9 cellular contexts compared by ENCODE assay signal in genomic region chr11:47467372-47467771, GRCh38. TPM values are rescaled to one million over a fixed set of nuclear protein-coding genes. Genes with fewer than 3 reads are reported as not detected.
A peak's percentile ranks its signal among the peaks of the same experiment; 100 is the strongest.
DNase-seq lines count a peak whose midpoint lies in the region; ATAC-seq and TF ChIP-seq lines count a peak whose summit lies in the region.
"Had no signal": no experiment of that assay in that cellular context is flagged by ENCODE, and none has a peak within 500 bp of the region (broad histone marks: within the 10 kb centered on the region; RNA-seq: fewer than 3 reads in every experiment).

No MANE protein-coding gene starts in this region.

- H3K4me1 ChIP-seq in osteoblast (ENCODE audit: insufficient read depth, low read length) = peaks cover 41% of the 10 kb centered on the region

- TF ChIP-seq CTCF in chondrocyte (IDR thresholded peaks at IDR 0.05) (no peak), osteoblast (IDR thresholded peaks at IDR 0.05; ENCODE audit: extremely low read depth, low read depth, low read length) (no peak)

- H3K4me3 Mint-ChIP-seq in chondrocyte (ENCODE audit: unreplicated experiment) = no peak overlapping the region
- H3K4me3 Mint-ChIP-seq: T-cell had no signal

- no peak overlapping the region for H2AFZ ChIP-seq in osteoblast (ENCODE audit: low read length)

- no peak overlapping the region for H3K27ac Mint-ChIP-seq in chondrocyte (ENCODE audit: unreplicated experiment)

- peak; percentile 79 for DNase-seq in COLO668 (lab: John Stamatoyannopoulos, UW; ENCODE audit: unreplicated experiment)
- peak; percentile 48 to 54 for DNase-seq in NCI-H1930 (lab: John Stamatoyannopoulos, UW)
- DNase-seq in chondrocyte (ENCODE audit: low spot score) = peak; percentile 43
- no peak for DNase-seq in osteoblast (ENCODE audit: insufficient read length, low spot score, missing footprints)
- no peak for DNase-seq in SIG-M5 (lab: John Stamatoyannopoulos, UW)
- no peak for DNase-seq in erythroblast (lab: John Stamatoyannopoulos, UW)
- no peak for DNase-seq in NK-92 (lab: John Stamatoyannopoulos, UW; ENCODE audit: unreplicated experiment)
- DNase-seq: T-cell had no signal

- peaks cover 44% of the 10 kb centered on the region for H3K4me1 Mint-ChIP-seq in chondrocyte (ENCODE audit: low read depth)

- no peak for TF ChIP-seq POLR2A in erythroblast (IDR thresholded peaks at IDR 0.05; ENCODE audit: low read length)

- peaks cover 52% of the 10 kb centered on the region for H3K36me3 ChIP-seq in osteoblast (ENCODE audit: insufficient read depth, low read length)

- no peaks in the 10 kb centered on the region for H3K27me3 ChIP-seq in osteoblast (ENCODE audit: insufficient read depth, low read length)

- H3K9me3 ChIP-seq in osteoblast (ENCODE audit: low read depth, low read length) = no peaks in the 10 kb centered on the region

- H3K27ac ChIP-seq in osteoblast (ENCODE audit: low read depth, low read length) = peak overlapping the region; percentile 22

- ATAC-seq in GM18502 (IDR thresholded peaks at IDR 0.05; ENCODE audit: poor library complexity, unreplicated experiment) = no peak
- ATAC-seq: T-cell had no signal

- no peaks in the 10 kb centered on the region for H3K27me3 Mint-ChIP-seq in chondrocyte (ENCODE audit: low read depth)
- H3K27me3 Mint-ChIP-seq: T-cell had no signal

- H3K4me2 ChIP-seq in osteoblast (ENCODE audit: insufficient read depth, low read length) = peak overlapping the region; percentile 57

- H3K36me3 Mint-ChIP-seq in chondrocyte (ENCODE audit: low read depth) = peaks cover 18% of the 10 kb centered on the region

- peaks cover 74% of the 10 kb centered on the region for H3K79me2 ChIP-seq in osteoblast (ENCODE audit: insufficient read depth, low read length)

- H3K4me3 ChIP-seq in osteoblast (ENCODE audit: insufficient read depth, low read length) = no peak overlapping the region

- H3K9me3 Mint-ChIP-seq in chondrocyte (ENCODE audit: low read depth) = no peaks in the 10 kb centered on the region
- H3K9me3 Mint-ChIP-seq: T-cell had no signal

- H4K20me1 ChIP-seq in osteoblast (ENCODE audit: insufficient read depth, low read length) = peaks cover 20% of the 10 kb centered on the region

RNA-seq across cellular contexts. Expression of gene RAPSN, which starts 18.4 kb away (rescaled TPM):
- total RNA-seq in chondrocyte (0.33 to 0.35 TPM (median 0.34 TPM) in 3 replicates), osteoblast (0.29 and 0.36 TPM in 2 replicates)

RNA-seq across cellular contexts. Expression of gene PSMC3, which starts 41.1 kb away (rescaled TPM):
- 100 to 139 TPM (median 108 TPM) in 3 replicates for total RNA-seq in chondrocyte
- total RNA-seq in osteoblast = 121 and 124 TPM in 2 replicates

RNA-seq across cellular contexts. Expression of gene SLC39A13, which starts 59.0 kb away (rescaled TPM):
- 113 to 124 TPM (median 120 TPM) in 3 replicates for total RNA-seq in chondrocyte
- 52.5 and 78.9 TPM in 2 replicates for total RNA-seq in osteoblast

Comparison
In these comparisons a context has a peak if more than half of its experiments do, and no peak if none do; other contexts are left out.
1. DNase-seq: peak in COLO668 (single experiment), NCI-H1930 (2 of 2) and chondrocyte (single experiment); none in osteoblast (single experiment), SIG-M5 (single experiment), erythroblast (0 of 2) and NK-92 (single experiment).